ENCODE assay signal across 1 cellular context in the genomic region with DNA sequence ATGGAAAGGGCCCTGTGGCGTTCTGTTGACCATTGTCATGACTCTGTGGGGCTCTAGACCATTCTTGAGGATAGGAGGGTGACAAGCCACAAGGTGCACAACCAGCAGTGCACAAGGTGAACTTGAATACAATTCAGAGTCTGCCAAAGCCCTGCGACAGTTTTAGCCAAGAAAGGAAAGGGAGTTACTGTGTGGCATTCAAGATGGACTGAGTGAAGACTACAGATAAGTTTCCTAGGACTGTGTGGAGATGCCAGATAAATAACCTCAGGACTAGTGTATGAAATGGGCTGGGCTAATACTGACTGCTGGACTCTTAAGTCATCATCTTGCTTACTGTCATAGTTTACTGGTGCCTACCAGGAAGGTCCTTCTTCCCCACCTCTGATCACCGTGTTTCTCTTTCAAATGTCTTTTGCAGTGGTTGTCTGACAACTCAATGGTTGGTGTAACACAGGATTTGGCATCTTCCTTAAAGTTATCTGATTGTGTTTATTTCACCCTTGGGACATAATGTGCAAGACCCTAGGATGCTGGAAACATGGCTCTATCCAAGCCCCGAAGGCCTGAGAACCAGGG.
A peak's percentile ranks its signal among the peaks of the same experiment; 100 is the strongest.
TF ChIP-seq lines count a peak whose summit lies in the region.

No MANE protein-coding gene starts in this region.

TF ChIP-seq in K562, 482 proteins besides CTCF, POLR2A, EP300 and RAD21 (continued from another document and continues in another):
- TF ChIP-seq, protein P1, sequence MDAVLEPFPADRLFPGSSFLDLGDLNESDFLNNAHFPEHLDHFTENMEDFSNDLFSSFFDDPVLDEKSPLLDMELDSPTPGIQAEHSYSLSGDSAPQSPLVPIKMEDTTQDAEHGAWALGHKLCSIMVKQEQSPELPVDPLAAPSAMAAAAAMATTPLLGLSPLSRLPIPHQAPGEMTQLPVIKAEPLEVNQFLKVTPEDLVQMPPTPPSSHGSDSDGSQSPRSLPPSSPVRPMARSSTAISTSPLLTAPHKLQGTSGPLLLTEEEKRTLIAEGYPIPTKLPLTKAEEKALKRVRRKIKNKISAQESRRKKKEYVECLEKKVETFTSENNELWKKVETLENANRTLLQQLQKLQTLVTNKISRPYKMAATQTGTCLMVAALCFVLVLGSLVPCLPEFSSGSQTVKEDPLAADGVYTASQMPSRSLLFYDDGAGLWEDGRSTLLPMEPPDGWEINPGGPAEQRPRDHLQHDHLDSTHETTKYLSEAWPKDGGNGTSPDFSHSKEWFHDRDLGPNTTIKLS (IDR thresholded peaks at IDR 0.05; ENCODE audit: borderline replicate concordance, low read depth): peak; percentile 48; the same call in 1 of the 2 replicates
- TF ChIP-seq NFXL1 (CRISPR knock-in tag; IDR thresholded peaks at IDR 0.05): no peak
- TF ChIP-seq JUN (IDR thresholded peaks at IDR 0.05; ENCODE audit: borderline replicate concordance, low read depth, low read length): peak; percentile 58; the same call in 1 of the 2 replicates
- no peak for TF ChIP-seq JUN (CRISPR knock-in tag; IDR thresholded peaks at IDR 0.05; ENCODE audit: borderline replicate concordance)
- TF ChIP-seq ZNF324 (CRISPR knock-in tag; IDR thresholded peaks at IDR 0.05): no peak
- no peak for TF ChIP-seq POLR3A (IDR thresholded peaks at IDR 0.05; ENCODE audit: borderline replicate concordance, extremely low read depth, insufficient read depth, insufficient read length)
- TF ChIP-seq ZNF134 (CRISPR knock-in tag; conservative IDR thresholded peaks at IDR 0.05): no peak
- TF ChIP-seq SMARCC2 (IDR thresholded peaks at IDR 0.05; ENCODE audit: low read depth): peak; percentile 85
- peak in 1 of 2 experiments; percentile 85; a peak in 1 of 4 replicates for TF ChIP-seq SRF (CRISPR knock-in tag; IDR thresholded peaks at IDR 0.05)
- TF ChIP-seq ZNF507 (tag; conservative IDR thresholded peaks at IDR 0.05): no peak
- TF ChIP-seq, protein P2, sequence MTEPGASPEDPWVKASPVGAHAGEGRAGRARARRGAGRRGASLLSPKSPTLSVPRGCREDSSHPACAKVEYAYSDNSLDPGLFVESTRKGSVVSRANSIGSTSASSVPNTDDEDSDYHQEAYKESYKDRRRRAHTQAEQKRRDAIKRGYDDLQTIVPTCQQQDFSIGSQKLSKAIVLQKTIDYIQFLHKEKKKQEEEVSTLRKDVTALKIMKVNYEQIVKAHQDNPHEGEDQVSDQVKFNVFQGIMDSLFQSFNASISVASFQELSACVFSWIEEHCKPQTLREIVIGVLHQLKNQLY (CRISPR knock-in tag; conservative IDR thresholded peaks at IDR 0.05): no peak
- TF ChIP-seq CSDE1 (IDR thresholded peaks at IDR 0.05): no peak
- TF ChIP-seq, protein P3, sequence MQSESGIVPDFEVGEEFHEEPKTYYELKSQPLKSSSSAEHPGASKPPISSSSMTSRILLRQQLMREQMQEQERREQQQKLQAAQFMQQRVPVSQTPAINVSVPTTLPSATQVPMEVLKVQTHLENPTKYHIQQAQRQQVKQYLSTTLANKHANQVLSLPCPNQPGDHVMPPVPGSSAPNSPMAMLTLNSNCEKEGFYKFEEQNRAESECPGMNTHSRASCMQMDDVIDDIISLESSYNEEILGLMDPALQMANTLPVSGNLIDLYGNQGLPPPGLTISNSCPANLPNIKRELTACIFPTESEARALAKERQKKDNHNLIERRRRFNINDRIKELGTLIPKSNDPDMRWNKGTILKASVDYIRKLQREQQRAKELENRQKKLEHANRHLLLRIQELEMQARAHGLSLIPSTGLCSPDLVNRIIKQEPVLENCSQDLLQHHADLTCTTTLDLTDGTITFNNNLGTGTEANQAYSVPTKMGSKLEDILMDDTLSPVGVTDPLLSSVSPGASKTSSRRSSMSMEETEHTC (IDR thresholded peaks at IDR 0.05): no peak
- TF ChIP-seq MCM7 (IDR thresholded peaks at IDR 0.05): no peak
- TF ChIP-seq ATF7 (IDR thresholded peaks at IDR 0.05): peak; percentile 69
- TF ChIP-seq, protein P4, sequence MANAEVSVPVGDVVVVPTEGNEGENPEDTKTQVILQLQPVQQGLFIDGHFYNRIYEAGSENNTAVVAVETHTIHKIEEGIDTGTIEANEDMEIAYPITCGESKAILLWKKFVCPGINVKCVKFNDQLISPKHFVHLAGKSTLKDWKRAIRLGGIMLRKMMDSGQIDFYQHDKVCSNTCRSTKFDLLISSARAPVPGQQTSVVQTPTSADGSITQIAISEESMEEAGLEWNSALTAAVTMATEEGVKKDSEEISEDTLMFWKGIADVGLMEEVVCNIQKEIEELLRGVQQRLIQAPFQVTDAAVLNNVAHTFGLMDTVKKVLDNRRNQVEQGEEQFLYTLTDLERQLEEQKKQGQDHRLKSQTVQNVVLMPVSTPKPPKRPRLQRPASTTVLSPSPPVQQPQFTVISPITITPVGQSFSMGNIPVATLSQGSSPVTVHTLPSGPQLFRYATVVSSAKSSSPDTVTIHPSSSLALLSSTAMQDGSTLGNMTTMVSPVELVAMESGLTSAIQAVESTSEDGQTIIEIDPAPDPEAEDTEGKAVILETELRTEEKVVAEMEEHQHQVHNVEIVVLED (CRISPR knock-in tag; IDR thresholded peaks at IDR 0.05): no peak
- TF ChIP-seq HDAC1 (IDR thresholded peaks at IDR 0.05): peak in 1 of 2 experiments; percentile 74; a peak in 2 of 4 replicates
- no peak for TF ChIP-seq PTRF (tag; IDR thresholded peaks at IDR 0.05)
- TF ChIP-seq ZNF766 (CRISPR knock-in tag; conservative IDR thresholded peaks at IDR 0.05): peak; percentile 80
- TF ChIP-seq, protein P5, sequence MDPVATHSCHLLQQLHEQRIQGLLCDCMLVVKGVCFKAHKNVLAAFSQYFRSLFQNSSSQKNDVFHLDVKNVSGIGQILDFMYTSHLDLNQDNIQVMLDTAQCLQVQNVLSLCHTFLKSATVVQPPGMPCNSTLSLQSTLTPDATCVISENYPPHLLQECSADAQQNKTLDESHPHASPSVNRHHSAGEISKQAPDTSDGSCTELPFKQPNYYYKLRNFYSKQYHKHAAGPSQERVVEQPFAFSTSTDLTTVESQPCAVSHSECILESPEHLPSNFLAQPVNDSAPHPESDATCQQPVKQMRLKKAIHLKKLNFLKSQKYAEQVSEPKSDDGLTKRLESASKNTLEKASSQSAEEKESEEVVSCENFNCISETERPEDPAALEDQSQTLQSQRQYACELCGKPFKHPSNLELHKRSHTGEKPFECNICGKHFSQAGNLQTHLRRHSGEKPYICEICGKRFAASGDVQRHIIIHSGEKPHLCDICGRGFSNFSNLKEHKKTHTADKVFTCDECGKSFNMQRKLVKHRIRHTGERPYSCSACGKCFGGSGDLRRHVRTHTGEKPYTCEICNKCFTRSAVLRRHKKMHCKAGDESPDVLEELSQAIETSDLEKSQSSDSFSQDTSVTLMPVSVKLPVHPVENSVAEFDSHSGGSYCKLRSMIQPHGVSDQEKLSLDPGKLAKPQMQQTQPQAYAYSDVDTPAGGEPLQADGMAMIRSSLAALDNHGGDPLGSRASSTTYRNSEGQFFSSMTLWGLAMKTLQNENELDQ (CRISPR knock-in tag; IDR thresholded peaks at IDR 0.05; ENCODE audit: borderline replicate concordance): no peak
- TF ChIP-seq CREBBP (IDR thresholded peaks at IDR 0.05; ENCODE audit: low read depth, low read length): no peak
- TF ChIP-seq ZNF174 (CRISPR knock-in tag; IDR thresholded peaks at IDR 0.05): no peak
- no peak for TF ChIP-seq ZNF184 (CRISPR knock-in tag; IDR thresholded peaks at IDR 0.05)
- TF ChIP-seq SREBF1 (IDR thresholded peaks at IDR 0.05; ENCODE audit: borderline replicate concordance, low read depth, low read length): no peak
- no peak for TF ChIP-seq TSC22D4 (tag; IDR thresholded peaks at IDR 0.05)
- TF ChIP-seq, protein P6, sequence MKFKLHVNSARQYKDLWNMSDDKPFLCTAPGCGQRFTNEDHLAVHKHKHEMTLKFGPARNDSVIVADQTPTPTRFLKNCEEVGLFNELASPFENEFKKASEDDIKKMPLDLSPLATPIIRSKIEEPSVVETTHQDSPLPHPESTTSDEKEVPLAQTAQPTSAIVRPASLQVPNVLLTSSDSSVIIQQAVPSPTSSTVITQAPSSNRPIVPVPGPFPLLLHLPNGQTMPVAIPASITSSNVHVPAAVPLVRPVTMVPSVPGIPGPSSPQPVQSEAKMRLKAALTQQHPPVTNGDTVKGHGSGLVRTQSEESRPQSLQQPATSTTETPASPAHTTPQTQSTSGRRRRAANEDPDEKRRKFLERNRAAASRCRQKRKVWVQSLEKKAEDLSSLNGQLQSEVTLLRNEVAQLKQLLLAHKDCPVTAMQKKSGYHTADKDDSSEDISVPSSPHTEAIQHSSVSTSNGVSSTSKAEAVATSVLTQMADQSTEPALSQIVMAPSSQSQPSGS (CRISPR knock-in tag; IDR thresholded peaks at IDR 0.05): no peak
- no peak for TF ChIP-seq ZNF121 (CRISPR knock-in tag; conservative IDR thresholded peaks at IDR 0.05)
- TF ChIP-seq, protein P7, sequence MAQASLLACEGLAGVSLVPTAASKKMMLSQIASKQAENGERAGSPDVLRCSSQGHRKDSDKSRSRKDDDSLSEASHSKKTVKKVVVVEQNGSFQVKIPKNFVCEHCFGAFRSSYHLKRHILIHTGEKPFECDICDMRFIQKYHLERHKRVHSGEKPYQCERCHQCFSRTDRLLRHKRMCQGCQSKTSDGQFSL (CRISPR knock-in tag; IDR thresholded peaks at IDR 0.05): no peak
- TF ChIP-seq, protein P7 (tag; IDR thresholded peaks at IDR 0.05): no peak
- no peak for TF ChIP-seq MCM2 (IDR thresholded peaks at IDR 0.05; ENCODE audit: low read depth)
- TF ChIP-seq NR2C1 (IDR thresholded peaks at IDR 0.05): no peak
- 0 out of 2 replicates have a peak, but pooled peaks have one; percentile 37 for TF ChIP-seq NR2C1 (tag; IDR thresholded peaks at IDR 0.05)
- TF ChIP-seq PHTF2 (CRISPR knock-in tag; IDR thresholded peaks at IDR 0.05): no peak
- TF ChIP-seq, protein P8, sequence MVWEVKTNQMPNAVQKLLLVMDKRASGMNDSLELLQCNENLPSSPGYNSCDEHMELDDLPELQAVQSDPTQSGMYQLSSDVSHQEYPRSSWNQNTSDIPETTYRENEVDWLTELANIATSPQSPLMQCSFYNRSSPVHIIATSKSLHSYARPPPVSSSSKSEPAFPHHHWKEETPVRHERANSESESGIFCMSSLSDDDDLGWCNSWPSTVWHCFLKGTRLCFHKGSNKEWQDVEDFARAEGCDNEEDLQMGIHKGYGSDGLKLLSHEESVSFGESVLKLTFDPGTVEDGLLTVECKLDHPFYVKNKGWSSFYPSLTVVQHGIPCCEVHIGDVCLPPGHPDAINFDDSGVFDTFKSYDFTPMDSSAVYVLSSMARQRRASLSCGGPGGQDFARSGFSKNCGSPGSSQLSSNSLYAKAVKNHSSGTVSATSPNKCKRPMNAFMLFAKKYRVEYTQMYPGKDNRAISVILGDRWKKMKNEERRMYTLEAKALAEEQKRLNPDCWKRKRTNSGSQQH (CRISPR knock-in tag; IDR thresholded peaks at IDR 0.05): no peak
- TF ChIP-seq, protein P9, sequence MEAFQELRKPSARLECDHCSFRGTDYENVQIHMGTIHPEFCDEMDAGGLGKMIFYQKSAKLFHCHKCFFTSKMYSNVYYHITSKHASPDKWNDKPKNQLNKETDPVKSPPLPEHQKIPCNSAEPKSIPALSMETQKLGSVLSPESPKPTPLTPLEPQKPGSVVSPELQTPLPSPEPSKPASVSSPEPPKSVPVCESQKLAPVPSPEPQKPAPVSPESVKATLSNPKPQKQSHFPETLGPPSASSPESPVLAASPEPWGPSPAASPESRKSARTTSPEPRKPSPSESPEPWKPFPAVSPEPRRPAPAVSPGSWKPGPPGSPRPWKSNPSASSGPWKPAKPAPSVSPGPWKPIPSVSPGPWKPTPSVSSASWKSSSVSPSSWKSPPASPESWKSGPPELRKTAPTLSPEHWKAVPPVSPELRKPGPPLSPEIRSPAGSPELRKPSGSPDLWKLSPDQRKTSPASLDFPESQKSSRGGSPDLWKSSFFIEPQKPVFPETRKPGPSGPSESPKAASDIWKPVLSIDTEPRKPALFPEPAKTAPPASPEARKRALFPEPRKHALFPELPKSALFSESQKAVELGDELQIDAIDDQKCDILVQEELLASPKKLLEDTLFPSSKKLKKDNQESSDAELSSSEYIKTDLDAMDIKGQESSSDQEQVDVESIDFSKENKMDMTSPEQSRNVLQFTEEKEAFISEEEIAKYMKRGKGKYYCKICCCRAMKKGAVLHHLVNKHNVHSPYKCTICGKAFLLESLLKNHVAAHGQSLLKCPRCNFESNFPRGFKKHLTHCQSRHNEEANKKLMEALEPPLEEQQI (IDR thresholded peaks at IDR 0.05): peak; percentile 91
- TF ChIP-seq PHF21A (IDR thresholded peaks at IDR 0.05; ENCODE audit: borderline replicate concordance, low read depth): no peak
- TF ChIP-seq, protein P10, sequence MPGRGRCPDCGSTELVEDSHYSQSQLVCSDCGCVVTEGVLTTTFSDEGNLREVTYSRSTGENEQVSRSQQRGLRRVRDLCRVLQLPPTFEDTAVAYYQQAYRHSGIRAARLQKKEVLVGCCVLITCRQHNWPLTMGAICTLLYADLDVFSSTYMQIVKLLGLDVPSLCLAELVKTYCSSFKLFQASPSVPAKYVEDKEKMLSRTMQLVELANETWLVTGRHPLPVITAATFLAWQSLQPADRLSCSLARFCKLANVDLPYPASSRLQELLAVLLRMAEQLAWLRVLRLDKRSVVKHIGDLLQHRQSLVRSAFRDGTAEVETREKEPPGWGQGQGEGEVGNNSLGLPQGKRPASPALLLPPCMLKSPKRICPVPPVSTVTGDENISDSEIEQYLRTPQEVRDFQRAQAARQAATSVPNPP (IDR thresholded peaks at IDR 0.05; ENCODE audit: borderline replicate concordance, insufficient read depth, insufficient read length): no peak
- TF ChIP-seq ZNF75A (CRISPR knock-in tag; IDR thresholded peaks at IDR 0.05): no peak
- no peak for TF ChIP-seq ZFP1 (CRISPR knock-in tag; IDR thresholded peaks at IDR 0.05)
- no peak for TF ChIP-seq KDM4B (IDR thresholded peaks at IDR 0.05; ENCODE audit: borderline replicate concordance in 2 of 2, low read depth in 1 of 2)
- no peak for TF ChIP-seq ZC3H4 (CRISPR knock-in tag; IDR thresholded peaks at IDR 0.05; ENCODE audit: borderline replicate concordance)
- TF ChIP-seq MYC (IDR thresholded peaks at IDR 0.05; ENCODE audit: low read depth, low read length): peak; percentile 57; the same call in 1 of the 2 replicates
- TF ChIP-seq MYC (CRISPR knock-in tag; IDR thresholded peaks at IDR 0.05; ENCODE audit: borderline replicate concordance, low read depth): no peak
- TF ChIP-seq GATAD2A (IDR thresholded peaks at IDR 0.05): no peak
- TF ChIP-seq, protein P11, sequence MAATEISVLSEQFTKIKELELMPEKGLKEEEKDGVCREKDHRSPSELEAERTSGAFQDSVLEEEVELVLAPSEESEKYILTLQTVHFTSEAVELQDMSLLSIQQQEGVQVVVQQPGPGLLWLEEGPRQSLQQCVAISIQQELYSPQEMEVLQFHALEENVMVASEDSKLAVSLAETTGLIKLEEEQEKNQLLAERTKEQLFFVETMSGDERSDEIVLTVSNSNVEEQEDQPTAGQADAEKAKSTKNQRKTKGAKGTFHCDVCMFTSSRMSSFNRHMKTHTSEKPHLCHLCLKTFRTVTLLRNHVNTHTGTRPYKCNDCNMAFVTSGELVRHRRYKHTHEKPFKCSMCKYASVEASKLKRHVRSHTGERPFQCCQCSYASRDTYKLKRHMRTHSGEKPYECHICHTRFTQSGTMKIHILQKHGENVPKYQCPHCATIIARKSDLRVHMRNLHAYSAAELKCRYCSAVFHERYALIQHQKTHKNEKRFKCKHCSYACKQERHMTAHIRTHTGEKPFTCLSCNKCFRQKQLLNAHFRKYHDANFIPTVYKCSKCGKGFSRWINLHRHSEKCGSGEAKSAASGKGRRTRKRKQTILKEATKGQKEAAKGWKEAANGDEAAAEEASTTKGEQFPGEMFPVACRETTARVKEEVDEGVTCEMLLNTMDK (IDR thresholded peaks at IDR 0.05; ENCODE audit: borderline replicate concordance, insufficient read depth, low read depth, low read length, poor library complexity, severe bottlenecking): no peak
- peak; percentile 62 for TF ChIP-seq MEIS2 (IDR thresholded peaks at IDR 0.05; ENCODE audit: partially characterized antibody)
- TF ChIP-seq HSF4 (CRISPR knock-in tag; IDR thresholded peaks at IDR 0.05; ENCODE audit: borderline replicate concordance): no peak
